In genomic region chr1:156667610-156667967, GRCh38 we compare ENCODE assay signal across 12 cellular contexts. TPM values are rescaled to one million over a fixed set of nuclear protein-coding genes. Genes with fewer than 3 reads are reported as not detected.
DNase-seq lines count a peak whose midpoint lies in the region; ATAC-seq and TF ChIP-seq lines count a peak whose summit lies in the region.
"Had no signal": no experiment of that assay in that cellular context is flagged by ENCODE, and none has a peak within 500 bp of the region (broad histone marks: within the 10 kb centered on the region; RNA-seq: fewer than 3 reads in every experiment).

No MANE protein-coding gene starts in this region.

- no CpG with 5 or more reads among the region's 5 CpGs for WGBS in esophagus squamous epithelium, 2 donors
- no CpG with 5 or more reads among the region's 5 CpGs for WGBS in mesendoderm (ENCODE audit: extremely low coverage, insufficient coverage, low lambda C conversion rate)

- H3K23ac ChIP-seq in mesendoderm (ENCODE audit: low read length) = peak overlapping the region; percentile 86

- H3K56ac ChIP-seq in mesendoderm (ENCODE audit: low read length) = peak overlapping the region; percentile 84

- intact Hi-C loops in esophagus squamous epithelium (cut with DNase I) = no loop called here

- H3K79me1 ChIP-seq in mesendoderm (ENCODE audit: low read length) = peaks cover 5% of the 10 kb centered on the region

- no peaks in the 10 kb centered on the region for H3K79me2 ChIP-seq in mesendoderm (ENCODE audit: control insufficient read depth, insufficient read depth, low read length)

- H3K36me3 ChIP-seq in esophagus squamous epithelium (peaks cover 0 to 3% (median 0%) of the 10 kb centered on the region in 3 donors), mesendoderm (ENCODE audit: control insufficient read depth, insufficient read depth, low read length) (peaks cover 3% of the 10 kb centered on the region)

- H3K4me2 ChIP-seq in mesendoderm (ENCODE audit: low read length) = no peak overlapping the region

- DNase-seq in NCI-H446 (lab: John Stamatoyannopoulos, UW) (peak; percentile 74 to 91), esophagus squamous epithelium (lab: John Stamatoyannopoulos, UW) (no peak), mesendoderm (no peak), superior temporal gyrus (ENCODE audit: extremely low spot score) (peak; percentile 54), middle frontal gyrus (ENCODE audit: extremely low spot score, low spot score) (no peak), AML-193 (lab: John Stamatoyannopoulos, UW) (no peak)
- DNase-seq: naive B cell, NCI-H1048, T-helper 9 cell had no signal

- H3K4me1 ChIP-seq in esophagus squamous epithelium (peaks cover 13 to 78% (median 52%) of the 10 kb centered on the region in 3 donors), mesendoderm (ENCODE audit: control insufficient read depth, low read depth, low read length) (peaks cover 25% of the 10 kb centered on the region)

- peak overlapping the region; percentile 47 for H2BK5ac ChIP-seq in mesendoderm (ENCODE audit: low read length)

- H3K27ac ChIP-seq in esophagus squamous epithelium = peak overlapping the region; percentile 55 to 90 (median 79)
- peak overlapping the region; percentile 58 for H3K27ac ChIP-seq in mesendoderm (ENCODE audit: low read depth, low read length)

- H2BK120ac ChIP-seq in mesendoderm (ENCODE audit: low read depth, low read length) = no peak overlapping the region

- H3K4me3 ChIP-seq in esophagus squamous epithelium = no peak overlapping the region
- no peak overlapping the region for H3K4me3 ChIP-seq in mesendoderm (ENCODE audit: low read length)

- H3K4ac ChIP-seq in mesendoderm (ENCODE audit: low read depth, low read length) = no peak overlapping the region

- H2AK5ac ChIP-seq in mesendoderm (ENCODE audit: low read length) = peak overlapping the region; percentile 61

- no peak for ATAC-seq in GM18861 (IDR thresholded peaks at IDR 0.05; ENCODE audit: unreplicated experiment)
- no peak for ATAC-seq in HG03432 (IDR thresholded peaks at IDR 0.05; ENCODE audit: unreplicated experiment)

- H4K5ac ChIP-seq in mesendoderm (ENCODE audit: low read length) = no peak overlapping the region

- H2BK15ac ChIP-seq in mesendoderm (replicated peaks; ENCODE audit: low read depth) = no peak overlapping the region

- H3K18ac ChIP-seq in mesendoderm (ENCODE audit: low read length) = no peak overlapping the region

- peak overlapping the region; percentile 58 for H3K9ac ChIP-seq in mesendoderm (ENCODE audit: low read length)

- no peak for TF ChIP-seq CTCF in esophagus squamous epithelium (IDR thresholded peaks at IDR 0.05)

- H3K27me3 ChIP-seq in esophagus squamous epithelium (peaks cover 0 to 15% (median 0%) of the 10 kb centered on the region in 4 donors), mesendoderm (ENCODE audit: insufficient read depth, low read length, poor library complexity) (no peaks in the 10 kb centered on the region)

- TF ChIP-seq POLR2A in esophagus squamous epithelium (IDR thresholded peaks at IDR 0.05) = no peak

- no peak overlapping the region for H4K8ac ChIP-seq in mesendoderm (ENCODE audit: low read depth, low read length)

- H3K9me3 ChIP-seq in esophagus squamous epithelium = no peaks in the 10 kb centered on the region

RNA-seq across cellular contexts. Expression of gene NES, which starts 9.6 kb away (rescaled TPM):
- 1 to 10 TPM; 3.5 to 8.0 (median 5.4) TPM for total RNA-seq in esophagus squamous epithelium
- polyA plus RNA-seq in mesendoderm (2013, experiment 1 of 2) = 77.7 TPM
- polyA plus RNA-seq in mesendoderm (2013, experiment 2 of 2) = 79.9 TPM

RNA-seq across cellular contexts. Expression of gene BCAN, which starts 25.7 kb away (rescaled TPM):
- not detected for total RNA-seq in esophagus squamous epithelium
- polyA plus RNA-seq in mesendoderm (2013, experiment 1 of 2) = 0.88 TPM
- polyA plus RNA-seq in mesendoderm (2013, experiment 2 of 2) = 0.91 TPM
- total RNA-seq: fibroblast of villous mesenchyme had no signal

RNA-seq across cellular contexts. Expression of gene CRABP2, which starts 37.8 kb away (rescaled TPM):
- total RNA-seq in esophagus squamous epithelium = 100 to 1,000 TPM; 149 to 916 (median 441) TPM
- polyA plus RNA-seq in mesendoderm (2013, experiment 1 of 2) = 52.0 TPM
- polyA plus RNA-seq in mesendoderm (2013, experiment 2 of 2) = 49.6 TPM

RNA-seq across cellular contexts. Expression of gene HAPLN2, which starts 48.4 kb away (rescaled TPM):
- total RNA-seq in esophagus squamous epithelium = under 1 TPM in 1 of 4 donors, not detected in 3; 0.18 TPM
- polyA plus RNA-seq in mesendoderm (2013, experiment 1 of 2) = not detected
- polyA plus RNA-seq in mesendoderm (2013, experiment 2 of 2) = 0.04 TPM
- total RNA-seq: fibroblast of villous mesenchyme had no signal

Comparison
In these comparisons a context has a peak if more than half of its experiments do, and no peak if none do; other contexts are left out.
1. DNase-seq: peak in NCI-H446 (2 of 2) and superior temporal gyrus (single experiment); none in esophagus squamous epithelium (single experiment), mesendoderm (single experiment), middle frontal gyrus (single experiment) and AML-193 (0 of 2).